ENCODE assay signal across 13 cellular contexts in the genomic region with DNA sequence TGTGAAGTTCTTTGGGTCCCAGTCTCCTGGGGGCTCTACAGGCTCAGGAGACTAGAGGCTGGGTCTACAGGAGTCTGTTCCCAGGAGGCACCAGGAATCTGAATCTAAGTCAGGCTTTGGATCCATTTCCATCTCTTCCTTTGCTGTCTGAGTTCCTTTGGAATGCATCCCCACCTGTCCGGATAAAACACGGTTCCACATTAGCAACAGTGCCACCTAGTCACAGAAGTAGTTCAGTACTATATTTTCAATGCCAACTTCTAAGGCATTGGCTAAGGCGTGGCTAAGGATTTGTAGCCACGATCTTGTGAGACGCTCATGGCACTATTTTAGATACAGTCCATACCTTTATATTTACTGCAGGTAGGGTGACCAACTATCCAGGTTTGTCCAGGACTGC. TPM values are rescaled to one million over a fixed set of nuclear protein-coding genes. Genes with fewer than 3 reads are reported as not detected.
DNase-seq lines count a peak whose midpoint lies in the region; ATAC-seq, FAIRE-seq and TF ChIP-seq lines count a peak whose summit lies in the region.
"Had no signal": no experiment of that assay in that cellular context is flagged by ENCODE, and none has a peak within 500 bp of the region (broad histone marks: within the 10 kb centered on the region; RNA-seq: fewer than 3 reads in every experiment).

No MANE protein-coding gene starts in this region.

- H3K4me1 ChIP-seq in A673 (ENCODE audit: insufficient read depth, low read length, poor library complexity, severe bottlenecking) (no peaks in the 10 kb centered on the region), HepG2 (ENCODE audit: insufficient read depth, low read length) (peaks cover 14% of the 10 kb centered on the region)
- H3K4me1 ChIP-seq in naive thymus-derived CD4-positive, alpha-beta T cell (ENCODE audit: control insufficient read depth in 2 of 2, insufficient read depth in 2 of 2, low read length in 2 of 2) = no peaks in the 10 kb centered on the region
- H3K4me1 ChIP-seq: tibial artery had no signal

- POLR2A ChIA-PET in A673 (lab: Charles Lee; ENCODE audit: low non-redundant PET) (no interaction called here), HepG2 (lab: Yijun Ruan, JAX) (no interaction called here)
- POLR2A ChIA-PET in naive thymus-derived CD4-positive, alpha-beta T cell (lab: Charles Lee) = no interaction called here

- DNase-seq in A673 (ENCODE audit: low spot score) (peak; percentile 29), HFFc6 (no peak), astrocyte of the cerebellum (ENCODE audit: low read depth) (no peak), HepG2 (ENCODE audit: low spot score) (no peak), superior temporal gyrus (ENCODE audit: extremely low spot score) (no peak), H7 (no peak)
- DNase-seq in naive thymus-derived CD4-positive, alpha-beta T cell = no peak
- DNase-seq: activated T-cell treated with anti-CD3 and anti-CD28 coated beads, Interleukin-2, amount 50 U/mL, for 48 hours; CD8-positive, alpha-beta T cell; tibial artery had no signal

- CTCF ChIA-PET in A673 (lab: Charles Lee) (no interaction called here), HepG2 (lab: Yijun Ruan, JAX; ENCODE audit: low intra/inter-chr PET ratio, low total read pairs) (no interaction called here)
- CTCF ChIA-PET in naive thymus-derived CD4-positive, alpha-beta T cell (lab: Charles Lee) = no interaction called here

- ATAC-seq in HepG2 (peak; percentile 44; the same call in 2 of the 3 replicates), HG03280 (IDR thresholded peaks at IDR 0.05; ENCODE audit: unreplicated experiment) (no peak)
- ATAC-seq in naive thymus-derived CD4-positive, alpha-beta T cell = no peak
- ATAC-seq: CD8-positive, alpha-beta T cell; WTC11 had no signal

- H3K27me3 Mint-ChIP-seq in HFFc6 (ENCODE audit: insufficient read depth) = no peaks in the 10 kb centered on the region
- no peaks in the 10 kb centered on the region for H3K27me3 Mint-ChIP-seq in naive thymus-derived CD4-positive, alpha-beta T cell

- no peak overlapping the region for H2AFZ ChIP-seq in HepG2 (ENCODE audit: low read length)

- 78% methylated on average over 5 of the region's 5 CpGs for WGBS in HepG2 (ENCODE audit: low lambda C conversion rate)

- H3K4me3 Mint-ChIP-seq in HFFc6 = no peak overlapping the region
- H3K4me3 Mint-ChIP-seq in naive thymus-derived CD4-positive, alpha-beta T cell = no peak overlapping the region
- H3K4me3 Mint-ChIP-seq: CD8-positive, alpha-beta T cell; WTC11 had no signal

- no peak for TF ChIP-seq RAD21 in HepG2 (CRISPR knock-in tag; IDR thresholded peaks at IDR 0.05)

- intact Hi-C loops in A673 (cut with micrococcal nuclease; ENCODE audit: unreplicated experiment) (no loop called here), HepG2 (cut with micrococcal nuclease; ENCODE audit: unreplicated experiment) (no loop called here)
- intact Hi-C loops in naive thymus-derived CD4-positive, alpha-beta T cell (cut with micrococcal nuclease) = no loop called here

- H3K4me2 ChIP-seq in HepG2 (ENCODE audit: low read depth, low read length) = no peak overlapping the region

- no peak overlapping the region for H3K9ac ChIP-seq in HepG2 (ENCODE audit: insufficient read depth, low read depth, low read length)

- no peaks in the 10 kb centered on the region for H3K79me2 ChIP-seq in HepG2 (ENCODE audit: insufficient read depth, low read length)

- H3K4me3 ChIP-seq in A673 (ENCODE audit: low read depth, low read length, poor library complexity, severe bottlenecking) = no peak overlapping the region
- no peak overlapping the region for H3K4me3 ChIP-seq in astrocyte of the cerebellum (ENCODE audit: low read depth, low read length)
- H3K4me3 ChIP-seq in HepG2 (replicated peaks in 1 of 3; ENCODE audit: insufficient read depth in 1 of 3, low read depth in 2 of 3, low read length in 3 of 3) = no peak overlapping the region
- H3K4me3 ChIP-seq in naive thymus-derived CD4-positive, alpha-beta T cell (ENCODE audit: low read length) = no peak overlapping the region
- H3K4me3 ChIP-seq in H7 (ENCODE audit: insufficient read depth, low read depth, low read length) = no peak overlapping the region
- H3K4me3 ChIP-seq: tibial artery had no signal

- no peak overlapping the region for H3K27ac Mint-ChIP-seq in HFFc6
- no peak overlapping the region for H3K27ac Mint-ChIP-seq in naive thymus-derived CD4-positive, alpha-beta T cell
- H3K27ac Mint-ChIP-seq: CD8-positive, alpha-beta T cell; WTC11 had no signal

- H3K9me3 Mint-ChIP-seq in HFFc6 = no peaks in the 10 kb centered on the region
- no peaks in the 10 kb centered on the region for H3K9me3 Mint-ChIP-seq in naive thymus-derived CD4-positive, alpha-beta T cell
- H3K9me3 Mint-ChIP-seq: CD8-positive, alpha-beta T cell; WTC11 had no signal

- in situ Hi-C loops in astrocyte of the cerebellum (cut with HindIII; ENCODE audit: low sequenced_read_pairs) (loop anchor here (25.0 kb wide), 1 partner anchor 172 kb away; the partner anchor contains the start of gene RPS6KL1), HepG2 (cut with HindIII; ENCODE audit: extremely low pct_ligation_motif_present, low pct_unique_long_range_greater_than_20kb) (no loop called here)

- BruUV-seq in A673 (replicated peaks; lab: Mats Ljungman, UMichigan) (no TSS peak), HepG2 (replicated peaks; lab: Mats Ljungman, UMichigan) (no TSS peak)

- no peak for TF ChIP-seq POLR2A in HepG2 (IDR thresholded peaks at IDR 0.05; ENCODE audit: insufficient read depth in 1 of 2, low read depth in 2 of 2, low read length in 2 of 2)

- H3K36me3 ChIP-seq in A673 (ENCODE audit: insufficient read depth, low read length, poor library complexity, severe bottlenecking) (peaks cover 32% of the 10 kb centered on the region), HepG2 (replicated peaks in 1 of 2; ENCODE audit: control insufficient read depth in 1 of 2, insufficient read depth in 2 of 2, low read length in 2 of 2) (peaks cover 12 to 31% of the 10 kb centered on the region in 2 experiments), H7 (replicated peaks; ENCODE audit: control insufficient read depth, insufficient read depth, low read length) (peaks cover 17% of the 10 kb centered on the region)
- H3K36me3 ChIP-seq in naive thymus-derived CD4-positive, alpha-beta T cell (ENCODE audit: control insufficient read depth in 2 of 3, insufficient read depth in 3 of 3, low read length in 3 of 3) = peaks cover 17 to 64% (median 27%) of the 10 kb centered on the region in 3 experiments

- H3K27me3 ChIP-seq in A673 (replicated peaks; ENCODE audit: insufficient read depth, low read depth, low read length, poor library complexity) = no peaks in the 10 kb centered on the region
- H3K27me3 ChIP-seq in HepG2 (ENCODE audit: control insufficient read depth in 1 of 2, insufficient read depth in 2 of 2, low read length in 2 of 2) = no peaks in the 10 kb centered on the region
- no peaks in the 10 kb centered on the region for H3K27me3 ChIP-seq in naive thymus-derived CD4-positive, alpha-beta T cell (ENCODE audit: control insufficient read depth in 2 of 2, insufficient read depth in 2 of 2, low read length in 2 of 2)
- no peaks in the 10 kb centered on the region for H3K27me3 ChIP-seq in H7 (ENCODE audit: control insufficient read depth, insufficient read depth, low read length)
- H3K27me3 ChIP-seq: tibial artery had no signal

- H3K36me3 Mint-ChIP-seq in HFFc6 (ENCODE audit: low read depth) = peaks cover 16% of the 10 kb centered on the region
- H3K36me3 Mint-ChIP-seq in naive thymus-derived CD4-positive, alpha-beta T cell = peaks cover 5 to 42% (median 8%) of the 10 kb centered on the region in 5 donors

- no peak for FAIRE-seq in HepG2 (lab: Jason Lieb, UNC)
- FAIRE-seq: RCC 7860 had no signal

- TF ChIP-seq CTCF in A673 (conservative IDR thresholded peaks at IDR 0.05; ENCODE audit: low read depth, low read length) (peak; percentile 43), HFFc6 (IDR thresholded peaks at IDR 0.05) (peak; percentile 43), astrocyte of the cerebellum (IDR thresholded peaks at IDR 0.05; ENCODE audit: low read depth, low read length, missing control alignments) (peak; percentile 11), HepG2 (CRISPR knock-in tag; IDR thresholded peaks at IDR 0.05) (peak; percentile 49)

- no peak overlapping the region for H3K27ac ChIP-seq in A673 (ENCODE audit: low read depth, low read length, poor library complexity, severe bottlenecking)
- H3K27ac ChIP-seq in HepG2 (ENCODE audit: extremely low read length, insufficient read depth, low read length) = no peak overlapping the region
- no peak overlapping the region for H3K27ac ChIP-seq in naive thymus-derived CD4-positive, alpha-beta T cell (ENCODE audit: low read depth, low read length)
- H3K27ac ChIP-seq: tibial artery had no signal

- TF ChIP-seq EP300 in HepG2 (IDR thresholded peaks at IDR 0.05; ENCODE audit: low read depth in 2 of 2, low read length in 2 of 2) (no peak), HepG2 (CRISPR knock-in tag; IDR thresholded peaks at IDR 0.05; ENCODE audit: borderline replicate concordance) (no peak)

- H3K4me1 Mint-ChIP-seq in HFFc6 (ENCODE audit: low read depth) = 0 out of 2 replicates have a peak, but pooled peaks cover 4% of the 10 kb centered on the region
- H3K4me1 Mint-ChIP-seq in naive thymus-derived CD4-positive, alpha-beta T cell = no peaks in the 10 kb centered on the region
- H3K4me1 Mint-ChIP-seq: WTC11 had no signal

- H3K9me3 ChIP-seq in A673 (ENCODE audit: low read depth, low read length, poor library complexity, severe bottlenecking) (no peaks in the 10 kb centered on the region), HepG2 (ENCODE audit: low read length) (no peaks in the 10 kb centered on the region)
- no peaks in the 10 kb centered on the region for H3K9me3 ChIP-seq in naive thymus-derived CD4-positive, alpha-beta T cell (ENCODE audit: control insufficient read depth in 2 of 3, low read length in 3 of 3)
- H3K9me3 ChIP-seq: tibial artery had no signal

- H4K20me1 ChIP-seq in HepG2 (ENCODE audit: insufficient read depth, low read length) = no peaks in the 10 kb centered on the region

RNA-seq across cellular contexts. Expression of gene ZC2HC1C, which starts 15.1 kb away (rescaled TPM):
- total RNA-seq in A673 (2021) (1.0 TPM in 2 replicates), HepG2 (2016; rRNA removed; fragmentation: Illumina TruSeq; extraction: Trizol) (3.3 and 5.3 TPM in 2 replicates)
- total RNA-seq in HFFc6 (2021; fragmentation: NEBNext Ultra II Directional; extraction: Animal tissue kit (Norgen Biotek cat#: 25700)) = 1 to 10 TPM in 3 of 6 experiments, under 1 TPM in 3; 0.43 to 1.4 (median 1.1) TPM
- 2.6 and 3.3 TPM in 2 replicates for total RNA-seq in HepG2 (2016; cell fraction: cytosol; rRNA removed; fragmentation: Illumina TruSeq; extraction: Trizol; ENCODE audit: low read depth)
- 4.5 and 4.8 TPM in 2 replicates for total RNA-seq in HepG2 (2016; cell fraction: insoluble cytoplasmic fraction; rRNA removed; fragmentation: Illumina TruSeq; extraction: Trizol)
- 3.8 and 4.6 TPM in 2 replicates for total RNA-seq in HepG2 (2016; cell fraction: membrane; rRNA removed; fragmentation: Illumina TruSeq; extraction: Trizol)
- 3.6 and 5.8 TPM in 2 replicates for total RNA-seq in HepG2 (2016; cell fraction: nucleus; rRNA removed; fragmentation: Illumina TruSeq; extraction: Trizol)
- polyA plus RNA-seq in HepG2 (2011; rRNA removed) = 3.0 and 3.5 TPM in 2 replicates
- polyA plus RNA-seq in HepG2 (2011; cell fraction: cytosol; rRNA removed) = 1.7 and 2.1 TPM in 2 replicates
- polyA plus RNA-seq in HepG2 (2011; cell fraction: nucleus; rRNA removed) = 2.1 and 3.0 TPM in 2 replicates
- polyA plus RNA-seq in HepG2 (2012) = 1.5 and 2.4 TPM in 2 replicates
- 1.6 and 1.9 TPM in 2 replicates for polyA plus RNA-seq in HepG2 (2016; cell fraction: cytosol; fragmentation: Illumina TruSeq; extraction: Trizol; ENCODE audit: low read depth)
- 4.5 and 6.0 TPM in 2 replicates for polyA plus RNA-seq in HepG2 (2016; cell fraction: insoluble cytoplasmic fraction; fragmentation: Illumina TruSeq; extraction: Trizol; ENCODE audit: low read depth)
- polyA plus RNA-seq in HepG2 (2016; cell fraction: membrane; fragmentation: Illumina TruSeq; extraction: Trizol; ENCODE audit: low read depth) = 1.8 and 2.2 TPM in 2 replicates
- polyA plus RNA-seq in HepG2 (2016; cell fraction: nucleus; fragmentation: Illumina TruSeq; extraction: Trizol; ENCODE audit: insufficient read depth, low read depth) = 4.8 and 5.3 TPM in 2 replicates
- polyA minus RNA-seq in HepG2 (2011; rRNA and poly(A)+ RNA removed; ENCODE audit: low replicate concordance) = 0.82 and 0.98 TPM in 2 replicates
- 0.88 and 1.5 TPM in 2 replicates for polyA minus RNA-seq in HepG2 (2011; cell fraction: cytosol; rRNA and poly(A)+ RNA removed)
- polyA minus RNA-seq in HepG2 (2011; cell fraction: nucleus; rRNA and poly(A)+ RNA removed) = 2.4 and 4.8 TPM in 2 replicates
- 1 to 10 TPM in 1 of 5 experiments, not detected in 4; 1.7 TPM for total RNA-seq in naive thymus-derived CD4-positive, alpha-beta T cell
- polyA plus RNA-seq in naive thymus-derived CD4-positive, alpha-beta T cell = under 1 TPM; 0.30 to 0.41 TPM
- 1.3 and 2.7 TPM in 2 replicates for total RNA-seq in H7 (2014; rRNA removed; shearing (Covaris generic))
- total RNA-seq: CD8-positive, alpha-beta T cell had no signal

RNA-seq across cellular contexts. Expression of gene ACYP1, which starts 20.7 kb away (rescaled TPM):
- 47.1 and 50.2 TPM in 2 replicates for total RNA-seq in A673 (2021)
- 10 to 100 TPM in 4 of 6 experiments, 1 to 10 TPM in 2; 5.9 to 14.9 (median 11.7) TPM for total RNA-seq in HFFc6 (2021; fragmentation: NEBNext Ultra II Directional; extraction: Animal tissue kit (Norgen Biotek cat#: 25700))
- 9.7 and 11.1 TPM in 2 replicates for total RNA-seq in HepG2 (2016; rRNA removed; fragmentation: Illumina TruSeq; extraction: Trizol)
- 3.0 and 3.7 TPM in 2 replicates for total RNA-seq in HepG2 (2016; cell fraction: cytosol; rRNA removed; fragmentation: Illumina TruSeq; extraction: Trizol; ENCODE audit: low read depth)
- 11.8 and 12.0 TPM in 2 replicates for total RNA-seq in HepG2 (2016; cell fraction: insoluble cytoplasmic fraction; rRNA removed; fragmentation: Illumina TruSeq; extraction: Trizol)
- total RNA-seq in HepG2 (2016; cell fraction: membrane; rRNA removed; fragmentation: Illumina TruSeq; extraction: Trizol) = 4.6 and 5.3 TPM in 2 replicates
- 12.2 and 12.7 TPM in 2 replicates for total RNA-seq in HepG2 (2016; cell fraction: nucleus; rRNA removed; fragmentation: Illumina TruSeq; extraction: Trizol)
- polyA plus RNA-seq in HepG2 (2011; rRNA removed) = 17.3 and 22.4 TPM in 2 replicates
- polyA plus RNA-seq in HepG2 (2011; cell fraction: cytosol; rRNA removed) = 16.7 and 19.1 TPM in 2 replicates
- 8.6 and 13.9 TPM in 2 replicates for polyA plus RNA-seq in HepG2 (2011; cell fraction: nucleus; rRNA removed)
- 18.5 and 20.3 TPM in 2 replicates for polyA plus RNA-seq in HepG2 (2012)
- polyA plus RNA-seq in HepG2 (2016; cell fraction: cytosol; fragmentation: Illumina TruSeq; extraction: Trizol; ENCODE audit: low read depth) = 3.4 and 4.7 TPM in 2 replicates
- 18.4 and 21.2 TPM in 2 replicates for polyA plus RNA-seq in HepG2 (2016; cell fraction: insoluble cytoplasmic fraction; fragmentation: Illumina TruSeq; extraction: Trizol; ENCODE audit: low read depth)
- 6.4 and 6.5 TPM in 2 replicates for polyA plus RNA-seq in HepG2 (2016; cell fraction: membrane; fragmentation: Illumina TruSeq; extraction: Trizol; ENCODE audit: low read depth)
- polyA plus RNA-seq in HepG2 (2016; cell fraction: nucleus; fragmentation: Illumina TruSeq; extraction: Trizol; ENCODE audit: insufficient read depth, low read depth) = 31.3 and 35.6 TPM in 2 replicates
- 1.6 and 7.3 TPM in 2 replicates for polyA minus RNA-seq in HepG2 (2011; rRNA and poly(A)+ RNA removed; ENCODE audit: low replicate concordance)
- 2.1 and 2.5 TPM in 2 replicates for polyA minus RNA-seq in HepG2 (2011; cell fraction: cytosol; rRNA and poly(A)+ RNA removed)
- 12.7 and 14.0 TPM in 2 replicates for polyA minus RNA-seq in HepG2 (2011; cell fraction: nucleus; rRNA and poly(A)+ RNA removed)
- total RNA-seq in naive thymus-derived CD4-positive, alpha-beta T cell = 10 to 100 TPM; 11.8 to 39.5 (median 31.2) TPM
- polyA plus RNA-seq in naive thymus-derived CD4-positive, alpha-beta T cell = 10 to 100 TPM; 17.5 to 17.9 TPM
- 26.6 and 30.0 TPM in 2 replicates for total RNA-seq in H7 (2014; rRNA removed; shearing (Covaris generic))

RNA-seq across cellular contexts. Expression of gene MLH3, which starts 33.2 kb away (rescaled TPM):
- total RNA-seq in A673 (2021) (21.0 and 24.0 TPM in 2 replicates), HepG2 (2016; rRNA removed; fragmentation: Illumina TruSeq; extraction: Trizol) (24.5 and 24.8 TPM in 2 replicates)
- 10 to 100 TPM in 1 of 6 experiments, 1 to 10 TPM in 5; 5.4 to 11.6 (median 7.6) TPM for total RNA-seq in HFFc6 (2021; fragmentation: NEBNext Ultra II Directional; extraction: Animal tissue kit (Norgen Biotek cat#: 25700))
- total RNA-seq in HepG2 (2016; cell fraction: cytosol; rRNA removed; fragmentation: Illumina TruSeq; extraction: Trizol; ENCODE audit: low read depth) = 8.9 and 14.2 TPM in 2 replicates
- total RNA-seq in HepG2 (2016; cell fraction: insoluble cytoplasmic fraction; rRNA removed; fragmentation: Illumina TruSeq; extraction: Trizol) = 22.2 and 26.0 TPM in 2 replicates
- 28.2 and 35.8 TPM in 2 replicates for total RNA-seq in HepG2 (2016; cell fraction: membrane; rRNA removed; fragmentation: Illumina TruSeq; extraction: Trizol)
- 29.1 and 31.2 TPM in 2 replicates for total RNA-seq in HepG2 (2016; cell fraction: nucleus; rRNA removed; fragmentation: Illumina TruSeq; extraction: Trizol)
- 14.4 and 15.3 TPM in 2 replicates for polyA plus RNA-seq in HepG2 (2011; rRNA removed)
- 7.8 and 9.0 TPM in 2 replicates for polyA plus RNA-seq in HepG2 (2011; cell fraction: cytosol; rRNA removed)
- polyA plus RNA-seq in HepG2 (2011; cell fraction: nucleus; rRNA removed) = 20.0 and 23.6 TPM in 2 replicates
- 9.7 and 11.4 TPM in 2 replicates for polyA plus RNA-seq in HepG2 (2012)
- polyA plus RNA-seq in HepG2 (2016; cell fraction: cytosol; fragmentation: Illumina TruSeq; extraction: Trizol; ENCODE audit: low read depth) = 0.34 and 0.69 TPM in 2 replicates
- polyA plus RNA-seq in HepG2 (2016; cell fraction: insoluble cytoplasmic fraction; fragmentation: Illumina TruSeq; extraction: Trizol; ENCODE audit: low read depth) = 8.3 and 12.1 TPM in 2 replicates
- polyA plus RNA-seq in HepG2 (2016; cell fraction: membrane; fragmentation: Illumina TruSeq; extraction: Trizol; ENCODE audit: low read depth) = 1.5 and 2.4 TPM in 2 replicates
- 22.5 and 23.9 TPM in 2 replicates for polyA plus RNA-seq in HepG2 (2016; cell fraction: nucleus; fragmentation: Illumina TruSeq; extraction: Trizol; ENCODE audit: insufficient read depth, low read depth)
- polyA minus RNA-seq in HepG2 (2011; rRNA and poly(A)+ RNA removed; ENCODE audit: low replicate concordance) = 21.0 TPM in 2 replicates
- polyA minus RNA-seq in HepG2 (2011; cell fraction: cytosol; rRNA and poly(A)+ RNA removed) = 12.5 and 12.9 TPM in 2 replicates
- polyA minus RNA-seq in HepG2 (2011; cell fraction: nucleus; rRNA and poly(A)+ RNA removed) = 53.3 and 70.0 TPM in 2 replicates
- total RNA-seq in naive thymus-derived CD4-positive, alpha-beta T cell = 10 to 100 TPM; 19.9 to 26.7 (median 20.5) TPM
- 10 to 100 TPM; 11.4 to 15.6 TPM for polyA plus RNA-seq in naive thymus-derived CD4-positive, alpha-beta T cell
- total RNA-seq in H7 (2014; rRNA removed; shearing (Covaris generic)) = 13.2 and 21.1 TPM in 2 replicates

RNA-seq across cellular contexts. Expression of gene NEK9, which starts 42.3 kb away (rescaled TPM):
- total RNA-seq in A673 (2021) (75.8 and 76.1 TPM in 2 replicates), HepG2 (2016; rRNA removed; fragmentation: Illumina TruSeq; extraction: Trizol) (16.5 and 29.4 TPM in 2 replicates)
- 10 to 100 TPM; 67.6 to 79.4 (median 69.4) TPM for total RNA-seq in HFFc6 (2021; fragmentation: NEBNext Ultra II Directional; extraction: Animal tissue kit (Norgen Biotek cat#: 25700))
- 8.6 and 9.3 TPM in 2 replicates for total RNA-seq in HepG2 (2016; cell fraction: cytosol; rRNA removed; fragmentation: Illumina TruSeq; extraction: Trizol; ENCODE audit: low read depth)
- total RNA-seq in HepG2 (2016; cell fraction: insoluble cytoplasmic fraction; rRNA removed; fragmentation: Illumina TruSeq; extraction: Trizol) = 17.5 and 29.6 TPM in 2 replicates
- total RNA-seq in HepG2 (2016; cell fraction: membrane; rRNA removed; fragmentation: Illumina TruSeq; extraction: Trizol) = 11.8 and 12.2 TPM in 2 replicates
- total RNA-seq in HepG2 (2016; cell fraction: nucleus; rRNA removed; fragmentation: Illumina TruSeq; extraction: Trizol) = 25.2 and 29.4 TPM in 2 replicates
- polyA plus RNA-seq in HepG2 (2011; rRNA removed) = 27.3 and 32.1 TPM in 2 replicates
- polyA plus RNA-seq in HepG2 (2011; cell fraction: cytosol; rRNA removed) = 17.4 and 19.0 TPM in 2 replicates
- polyA plus RNA-seq in HepG2 (2011; cell fraction: nucleus; rRNA removed) = 69.4 and 74.5 TPM in 2 replicates
- polyA plus RNA-seq in HepG2 (2012) = 30.8 and 31.9 TPM in 2 replicates
- polyA plus RNA-seq in HepG2 (2016; cell fraction: cytosol; fragmentation: Illumina TruSeq; extraction: Trizol; ENCODE audit: low read depth) = 0.96 and 1.7 TPM in 2 replicates
- 32.5 and 34.6 TPM in 2 replicates for polyA plus RNA-seq in HepG2 (2016; cell fraction: insoluble cytoplasmic fraction; fragmentation: Illumina TruSeq; extraction: Trizol; ENCODE audit: low read depth)
- 4.7 and 5.0 TPM in 2 replicates for polyA plus RNA-seq in HepG2 (2016; cell fraction: membrane; fragmentation: Illumina TruSeq; extraction: Trizol; ENCODE audit: low read depth)
- 60.6 and 64.1 TPM in 2 replicates for polyA plus RNA-seq in HepG2 (2016; cell fraction: nucleus; fragmentation: Illumina TruSeq; extraction: Trizol; ENCODE audit: insufficient read depth, low read depth)
- polyA minus RNA-seq in HepG2 (2011; rRNA and poly(A)+ RNA removed; ENCODE audit: low replicate concordance) = 33.3 and 65.4 TPM in 2 replicates
- polyA minus RNA-seq in HepG2 (2011; cell fraction: cytosol; rRNA and poly(A)+ RNA removed) = 16.4 and 19.4 TPM in 2 replicates
- polyA minus RNA-seq in HepG2 (2011; cell fraction: nucleus; rRNA and poly(A)+ RNA removed) = 42.6 and 47.6 TPM in 2 replicates
- 100 to 1,000 TPM in 2 of 5 experiments, 10 to 100 TPM in 3; 81.7 to 141 (median 84.7) TPM for total RNA-seq in naive thymus-derived CD4-positive, alpha-beta T cell
- polyA plus RNA-seq in naive thymus-derived CD4-positive, alpha-beta T cell = 10 to 100 TPM; 16.6 to 17.2 TPM
- 23.0 and 38.4 TPM in 2 replicates for total RNA-seq in H7 (2014; rRNA removed; shearing (Covaris generic))
